ENCODE assay signal across 17 cellular contexts in the genomic region with DNA sequence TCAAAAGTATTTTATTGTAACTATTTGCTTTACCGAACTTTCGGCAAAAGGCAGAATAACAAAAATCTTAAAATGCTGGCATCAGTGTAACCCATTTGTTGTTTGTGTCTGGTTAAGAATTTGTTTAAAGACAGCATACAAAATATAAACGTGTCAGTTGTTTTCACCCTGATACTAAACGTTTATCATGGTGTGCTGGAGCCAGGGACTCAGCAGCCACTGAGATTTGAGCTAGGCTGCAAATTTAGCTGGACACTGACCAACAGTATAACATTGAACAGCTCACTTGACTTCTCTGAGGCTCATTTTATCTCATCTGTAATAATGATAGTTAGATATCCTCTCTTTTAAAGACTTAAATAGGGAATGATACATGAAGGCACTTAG.
DNase-seq lines count a peak whose midpoint lies in the region; ATAC-seq, FAIRE-seq and TF ChIP-seq lines count a peak whose summit lies in the region.
"Had no signal": no experiment of that assay in that cellular context is flagged by ENCODE, and none has a peak within 500 bp of the region (broad histone marks: within the 10 kb centered on the region; RNA-seq: fewer than 3 reads in every experiment).

No MANE protein-coding gene starts in this region.

- no peak overlapping the region for H2AK9ac ChIP-seq in IMR-90 (replicated peaks; ENCODE audit: low read depth, low read length, poor library complexity)

- H3K9ac ChIP-seq in IMR-90 (ENCODE audit: low read depth, low read length) (peak overlapping the region; percentile 9), keratinocyte (ENCODE audit: control insufficient read depth, extremely low read depth, insufficient read depth, low read length) (no peak overlapping the region)

- peak overlapping the region; percentile 51 for H3K14ac ChIP-seq in IMR-90 (replicated peaks; ENCODE audit: low read depth, low read length)

- no peak overlapping the region for H2AK5ac ChIP-seq in IMR-90 (ENCODE audit: low read depth, low read length)

- peak overlapping the region; percentile 66 for H2BK120ac ChIP-seq in IMR-90 (ENCODE audit: low read depth, low read length)

- H3K4me3 ChIP-seq in IMR-90 (ENCODE audit: insufficient read depth, low read depth, low read length) (no peak overlapping the region), cardiac fibroblast (replicated peaks in 1 of 2; ENCODE audit: low read depth in 2 of 2, low read length in 2 of 2) (no peak overlapping the region), keratinocyte (ENCODE audit: control insufficient read depth in 2 of 3, extremely low read depth in 1 of 3, insufficient read depth in 2 of 3, low read depth in 1 of 3, low read length in 3 of 3) (no peak overlapping the region)
- H3K4me3 ChIP-seq: mucosa of descending colon had no signal

- H3K79me2 ChIP-seq in keratinocyte (ENCODE audit: control insufficient read depth, insufficient read depth, low read length), result no peaks in the 10 kb centered on the region

- peak overlapping the region; percentile 95 for H2BK5ac ChIP-seq in IMR-90 (ENCODE audit: low read depth, low read length, poor library complexity, severe bottlenecking)

- H2BK20ac ChIP-seq in IMR-90 (ENCODE audit: low read depth, low read length), result peak overlapping the region; percentile 78; the same call in 1 of the 2 replicates

- peak overlapping the region; percentile 23; the same call in 2 of the 3 replicates for H2BK15ac ChIP-seq in IMR-90 (ENCODE audit: low read depth, low read length)

- H2AFZ ChIP-seq in IMR-90 (replicated peaks; ENCODE audit: low read length, poor library complexity) (peak overlapping the region; percentile 7), keratinocyte (ENCODE audit: control insufficient read depth, low read length) (no peak overlapping the region)

- H3K18ac ChIP-seq in IMR-90 (ENCODE audit: low read depth, low read length), result no peak overlapping the region; the same call in 1 of the 2 replicates

- peak; percentile 61 for ATAC-seq in IMR-90 (ENCODE audit: low read depth)
- no peak for ATAC-seq in GM18867 (IDR thresholded peaks at IDR 0.05; ENCODE audit: unreplicated experiment)
- no peak for ATAC-seq in GM19023 (IDR thresholded peaks at IDR 0.05; ENCODE audit: unreplicated experiment)
- ATAC-seq: stimulated activated naive B cell treated with anti-CD40 and anti-IgM and Interleukin-4, amounts not matched to agents 10 μg/mL and 1 μg/mL and 100 μg/mL, for 72 hours; T-helper 17 cell had no signal

- no peak overlapping the region for H4K5ac ChIP-seq in IMR-90 (ENCODE audit: low read depth, low read length)

- H3K9me3 ChIP-seq in IMR-90 (ENCODE audit: control insufficient read depth, insufficient read depth, low read length) (no peaks in the 10 kb centered on the region), keratinocyte (ENCODE audit: control insufficient read depth, low read depth, low read length) (no peaks in the 10 kb centered on the region)
- H3K9me3 ChIP-seq: mucosa of descending colon had no signal

- peaks cover 3% of the 10 kb centered on the region; the same call in 1 of the 2 replicates for H4K20me1 ChIP-seq in IMR-90 (ENCODE audit: insufficient read depth, low read length)
- no peaks in the 10 kb centered on the region for H4K20me1 ChIP-seq in keratinocyte (ENCODE audit: control insufficient read depth, extremely low read depth, insufficient read depth, low read length)

- no peaks in the 10 kb centered on the region for H3K27me3 ChIP-seq in IMR-90 (ENCODE audit: control insufficient read depth, insufficient read depth, low read length)
- H3K27me3 ChIP-seq in keratinocyte (ENCODE audit: control insufficient read depth, extremely low read depth, insufficient read depth, low read length), result no peaks in the 10 kb centered on the region

- dilution Hi-C loops in IMR-90 (cut with HindIII; ENCODE audit: low sequenced_read_pairs, unreplicated experiment), result no loop called here
- dilution Hi-C loops in keratinocyte (cut with MboI; ENCODE audit: extremely low pct_ligation_motif_present, low sequenced_read_pairs), result no loop called here

- H3K36me3 ChIP-seq in IMR-90 (ENCODE audit: control insufficient read depth, insufficient read depth, low read length) (no peaks in the 10 kb centered on the region), keratinocyte (ENCODE audit: control insufficient read depth in 2 of 2, extremely low read depth in 1 of 2, insufficient read depth in 2 of 2, low read length in 2 of 2) (no peaks in the 10 kb centered on the region)

- H3K4me1 ChIP-seq in IMR-90 (ENCODE audit: control insufficient read depth, insufficient read depth, low read length) (peaks cover 4% of the 10 kb centered on the region), keratinocyte (ENCODE audit: control insufficient read depth, extremely low read depth, insufficient read depth, low read length) (peaks cover 15% of the 10 kb centered on the region)

- peak overlapping the region; percentile 31; the same call in 1 of the 2 replicates for H3K4ac ChIP-seq in IMR-90 (ENCODE audit: low read depth, low read length)

- WGBS in IMR-90 (ENCODE audit: extremely low coverage in 2 of 2, insufficient read length in 1 of 2), 2 experiments, result no CpG with 5 or more reads among the region's 4 CpGs

- in situ Hi-C loops in IMR-90 (cut with MboI; ENCODE audit: low sequenced_read_pairs), result no loop called here

- no TSS peak for BruUV-seq in IMR-90 (replicated peaks; lab: Mats Ljungman, UMichigan)

- TF ChIP-seq CTCF in IMR-90 (conservative IDR thresholded peaks at IDR 0.05; ENCODE audit: low read depth, low read length) (no peak), cardiac fibroblast (IDR thresholded peaks at IDR 0.05; ENCODE audit: low read depth, low read length) (no peak), keratinocyte (optimal IDR thresholded peaks at IDR 0.05 in 1 of 3, IDR thresholded peaks at IDR 0.05 in 1 of 3, conservative IDR thresholded peaks at IDR 0.05 in 1 of 3; ENCODE audit: extremely low read depth in 1 of 3, insufficient read depth in 2 of 3, low read length in 3 of 3) (no peak)

- no peaks in the 10 kb centered on the region; a peak in 1 of 4 replicates for H3K79me1 ChIP-seq in IMR-90 (ENCODE audit: low read depth in 1 of 2, low read length in 2 of 2)

- H3K9me1 ChIP-seq in IMR-90 (ENCODE audit: insufficient read depth, low read length) (no peaks in the 10 kb centered on the region; the same call in 1 of the 2 replicates), keratinocyte (ENCODE audit: control insufficient read depth, extremely low read depth, insufficient read depth, low read length) (no peaks in the 10 kb centered on the region)

- H4K8ac ChIP-seq in IMR-90 (ENCODE audit: low read depth in 2 of 2, low read length in 2 of 2), result peak overlapping the region; percentile 23 to 83

- peak overlapping the region; percentile 26; the same call in 1 of the 2 replicates for H3K23ac ChIP-seq in IMR-90 (ENCODE audit: low read depth, low read length)

- peak; percentile 58 for FAIRE-seq in keratinocyte (lab: Jason Lieb, UNC)

- POLR2A ChIA-PET in IMR-90 (lab: Charles Lee; ENCODE audit: unreplicated experiment), result interaction anchor here (0.5 kb wide), 1 partner anchor 9 kb away, joined by 4 read pairs; no protein-coding TSS in a partner anchor

- H3K4me2 ChIP-seq in IMR-90 (ENCODE audit: low read depth, low read length) (peak overlapping the region; percentile 4; the same call in 1 of the 2 replicates), keratinocyte (ENCODE audit: control insufficient read depth, extremely low read depth, insufficient read depth, low read depth, low read length) (peak overlapping the region; percentile 59)

- no peak for TF ChIP-seq RAD21 in IMR-90 (IDR thresholded peaks at IDR 0.05; ENCODE audit: low read length)

- intact Hi-C loops in IMR-90 (cut with micrococcal nuclease), result loop anchor here (1.0 to 10.0 kb wide), 4 partner anchors 27 to 669 kb away; no protein-coding TSS in a partner anchor

- peak overlapping the region; percentile 70 for H3K27ac ChIP-seq in IMR-90 (ENCODE audit: insufficient read depth, low read length)
- H3K27ac ChIP-seq in keratinocyte (ENCODE audit: control insufficient read depth, insufficient read depth, low read length), result peak overlapping the region; percentile 94

- no peak for TF ChIP-seq POLR2A in IMR-90 (IDR thresholded peaks at IDR 0.05; ENCODE audit: low read depth, low read length)

- H4K91ac ChIP-seq in IMR-90 (ENCODE audit: insufficient read depth, low read depth, low read length), result peak overlapping the region; percentile 23; the same call in 1 of the 2 replicates

- peak; percentile 71 for DNase-seq in IMR-90
- peak; percentile 67 to 85 for DNase-seq in cardiac fibroblast (ENCODE audit: low read depth in 2 of 2)
- DNase-seq in keratinocyte (ENCODE audit: low read depth, low spot score), result no peak
- DNase-seq in stromal cell of bone marrow (ENCODE audit: low read depth), result peak; percentile 24
- DNase-seq in T-helper 2 cell, result no peak
- no peak for DNase-seq in 8988T
- DNase-seq: activated CD4-positive, alpha-beta T cell treated with anti-CD3 and anti-CD28 coated beads for 4 hours; activated T-cell treated with anti-CD3 and anti-CD28 coated beads, Interleukin-2, amount 50 U/mL, for 1 hour; CD4-positive, alpha-beta memory T cell; immature natural killer cell; NCI-H146; NCI-H69; stimulated activated naive B cell treated with anti-CD40 and anti-IgM and Interleukin-4, amounts not matched to agents 10 μg/mL and 1 μg/mL and 100 μg/mL, for 72 hours; T-helper 17 cell had no signal

- H3K56ac ChIP-seq in IMR-90 (ENCODE audit: extremely low read depth, insufficient read depth, low read length), result peak overlapping the region; percentile 89

- CTCF ChIA-PET in IMR-90 (lab: Yijun Ruan, JAX), result interaction anchor here (1.2 kb wide), 1 partner anchor 227 kb away, joined by 3 read pairs; no protein-coding TSS in a partner anchor

TF ChIP-seq in IMR-90, 13 proteins besides CTCF, POLR2A, EP300 and RAD21 (continues in another document):
- TF ChIP-seq MAFK (IDR thresholded peaks at IDR 0.05; ENCODE audit: low read depth, low read length) (no peak), MXI1 (IDR thresholded peaks at IDR 0.05; ENCODE audit: borderline replicate concordance, low read depth, low read length) (no peak), SMC3 (IDR thresholded peaks at IDR 0.05; ENCODE audit: low read depth, low read length) (no peak), CEBPB (IDR thresholded peaks at IDR 0.05; ENCODE audit: low read depth, low read length) (no peak), FOS (IDR thresholded peaks at IDR 0.05; ENCODE audit: low read depth, low read length) (no peak), USF2 (IDR thresholded peaks at IDR 0.05; ENCODE audit: low read depth, low read length) (no peak)

Comparison
In these comparisons a context has a peak if more than half of its experiments do, and no peak if none do; other contexts are left out.
1. DNase-seq: peak in IMR-90 (single experiment), cardiac fibroblast (2 of 2) and stromal cell of bone marrow (single experiment); none in keratinocyte (single experiment), T-helper 2 cell (0 of 5) and 8988T (single experiment).